In the genomic region with DNA sequence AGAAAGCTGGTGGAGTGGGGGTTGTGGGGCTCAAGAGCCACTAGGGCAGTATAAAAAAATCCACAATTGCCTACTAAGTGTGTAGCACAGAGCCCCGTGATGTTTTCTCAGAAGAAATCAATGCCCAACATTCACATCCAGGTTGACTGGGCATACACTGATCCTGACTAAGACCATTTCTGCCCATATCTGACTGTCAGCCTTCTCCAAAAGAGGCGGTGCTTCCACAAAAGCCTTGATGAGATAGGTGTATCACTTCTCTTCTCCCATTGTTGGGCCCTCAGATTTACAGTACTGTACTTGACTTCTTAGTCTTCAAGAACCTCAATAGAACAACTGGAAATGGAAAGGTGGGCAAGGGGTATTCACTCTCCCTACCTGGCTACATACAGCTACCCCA, we compare ENCODE assay signal across 19 cellular contexts. TPM values are rescaled to one million over a fixed set of nuclear protein-coding genes. Genes with fewer than 3 reads are reported as not detected.
DNase-seq lines count a peak whose midpoint lies in the region; ATAC-seq and TF ChIP-seq lines count a peak whose summit lies in the region.
"Had no signal": no experiment of that assay in that cellular context is flagged by ENCODE, and none has a peak within 500 bp of the region (broad histone marks: within the 10 kb centered on the region; RNA-seq: fewer than 3 reads in every experiment).

No MANE protein-coding gene starts in this region.

- no peaks in the 10 kb centered on the region for H3K36me3 Mint-ChIP-seq in dendritic cell treated with granulocyte-macrophage colony-stimulating factor and Interleukin-4, amounts not matched to agents 40 ng/mL and 50 ng/mL, for 4 days (ENCODE audit: low read depth)

- TF ChIP-seq CTCF in heart right ventricle (IDR thresholded peaks at IDR 0.05) (no peak), stomach (IDR thresholded peaks at IDR 0.05) (no peak), osteoblast (IDR thresholded peaks at IDR 0.05; ENCODE audit: extremely low read depth, low read depth, low read length) (no peak)

- no peak overlapping the region for H3K4me2 ChIP-seq in osteoblast (ENCODE audit: insufficient read depth, low read length)

- peaks cover 69% of the 10 kb centered on the region for H3K4me1 Mint-ChIP-seq in dendritic cell treated with granulocyte-macrophage colony-stimulating factor and Interleukin-4, amounts not matched to agents 40 ng/mL and 50 ng/mL, for 4 days (ENCODE audit: low read depth)

- ATAC-seq in heart right ventricle, result peak in 7 of 8 donors; percentile 5 to 47 (median 32)

- H3K9me3 ChIP-seq in heart right ventricle, result no peaks in the 10 kb centered on the region
- H3K9me3 ChIP-seq in muscle layer of duodenum (ENCODE audit: control insufficient read depth in 1 of 2, low read length in 2 of 2), result no peaks in the 10 kb centered on the region
- no peaks in the 10 kb centered on the region for H3K9me3 ChIP-seq in stomach
- no peaks in the 10 kb centered on the region for H3K9me3 ChIP-seq in osteoblast (ENCODE audit: low read depth, low read length)
- H3K9me3 ChIP-seq: BE2C, Peyer's patch had no signal

- H3K36me3 ChIP-seq in heart right ventricle (peaks cover 0 to 41% (median 5%) of the 10 kb centered on the region in 9 donors), muscle layer of duodenum (ENCODE audit: control insufficient read depth in 1 of 2, insufficient read depth in 2 of 2, low read length in 2 of 2) (peaks cover 0 to 6% of the 10 kb centered on the region in 2 donors), stomach (peaks cover 0 to 11% (median 5%) of the 10 kb centered on the region in 4 donors), osteoblast (ENCODE audit: insufficient read depth, low read length) (no peaks in the 10 kb centered on the region)
- H3K36me3 ChIP-seq: BE2C, Peyer's patch had no signal

- H3K4me3 ChIP-seq in heart right ventricle, result peak overlapping the region; percentile 42 to 72 (median 58)
- H3K4me3 ChIP-seq in muscle layer of duodenum (ENCODE audit: low read depth in 1 of 2, low read length in 2 of 2), result peak overlapping the region; percentile 56 to 63
- H3K4me3 ChIP-seq in stomach, result peak overlapping the region in 3 of 4 donors; percentile 25 to 37 (median 34)
- no peak overlapping the region for H3K4me3 ChIP-seq in osteoblast (ENCODE audit: insufficient read depth, low read length)

- H3K27ac Mint-ChIP-seq in dendritic cell treated with granulocyte-macrophage colony-stimulating factor and Interleukin-4, amounts not matched to agents 40 ng/mL and 50 ng/mL, for 4 days, result peak overlapping the region; percentile 71

- TF ChIP-seq EP300 in stomach (IDR thresholded peaks at IDR 0.05), result no peak

- 58 to 70% methylated on average over 2 of the region's 2 CpGs for WGBS in heart right ventricle, 2 donors
- WGBS in stomach, 5 donors, result 90 to 96% (median 95%) methylated on average over 2 of the region's 2 CpGs

- TF ChIP-seq POLR2A in stomach (IDR thresholded peaks at IDR 0.05), result no peak

- H3K79me2 ChIP-seq in osteoblast (ENCODE audit: insufficient read depth, low read length), result no peaks in the 10 kb centered on the region

- DNase-seq in heart right ventricle (no peak), stomach (no peak), NCI-H1048 (lab: John Stamatoyannopoulos, UW) (no peak), osteoblast (ENCODE audit: insufficient read length, low spot score, missing footprints) (no peak)
- no peak for DNase-seq in stimulated activated CD4-positive, alpha-beta T cell treated with anti-CD3 and anti-CD28 coated beads, Interleukin-12 subunit alpha, Interleukin-12 subunit beta, amount 100 ng/mL, for 4 hours
- DNase-seq: BE2C; COR-L47; DMS79 treated with DMSO at 0.1 percent for 48 hours; NCI-H1105 treated with DMSO at 0.1 percent for 48 hours; NCI-H2029 treated with DMSO at 0.1 percent for 48 hours; NCI-H2171; NCI-H345; NCI-H524; NCI-H774; NK-92 treated with Interleukin-12 subunit alpha and Interleukin-12 subunit beta, amount 100 ng/mL, for 24 hours; Peyer's patch had no signal

- H3K9me3 Mint-ChIP-seq in dendritic cell treated with granulocyte-macrophage colony-stimulating factor and Interleukin-4, amounts not matched to agents 40 ng/mL and 50 ng/mL, for 4 days, result no peaks in the 10 kb centered on the region
- H3K9me3 Mint-ChIP-seq: IgD-negative memory B cell had no signal

- H3K27ac ChIP-seq in heart right ventricle (peak overlapping the region; percentile 88 to 98 (median 94)), muscle layer of duodenum (ENCODE audit: low read length) (peak overlapping the region; percentile 78), stomach (peak overlapping the region in 1 of 5 donors; percentile 76), osteoblast (ENCODE audit: low read depth, low read length) (no peak overlapping the region)

- no peak overlapping the region for H2AFZ ChIP-seq in osteoblast (ENCODE audit: low read length)

- H4K20me1 ChIP-seq in osteoblast (ENCODE audit: insufficient read depth, low read length), result no peaks in the 10 kb centered on the region

- peaks cover 4 to 66% (median 35%) of the 10 kb centered on the region in 9 donors for H3K4me1 ChIP-seq in heart right ventricle
- peaks cover 0 to 12% of the 10 kb centered on the region in 2 donors for H3K4me1 ChIP-seq in muscle layer of duodenum (ENCODE audit: control insufficient read depth in 1 of 2, insufficient read depth in 2 of 2, low read length in 2 of 2)
- H3K4me1 ChIP-seq in stomach, result peaks cover 0 to 31% (median 15%) of the 10 kb centered on the region in 4 donors
- peaks cover 30% of the 10 kb centered on the region for H3K4me1 ChIP-seq in osteoblast (ENCODE audit: insufficient read depth, low read length)
- H3K4me1 ChIP-seq: Peyer's patch had no signal

- H3K27me3 ChIP-seq in heart right ventricle (no peaks in the 10 kb centered on the region), muscle layer of duodenum (ENCODE audit: low read depth, low read length) (no peaks in the 10 kb centered on the region), stomach (no peaks in the 10 kb centered on the region), osteoblast (ENCODE audit: insufficient read depth, low read length) (no peaks in the 10 kb centered on the region)
- H3K27me3 ChIP-seq: BE2C, Peyer's patch had no signal

- intact Hi-C loops in dendritic cell treated with granulocyte-macrophage colony-stimulating factor and Interleukin-4, amounts not matched to agents 40 ng/mL and 50 ng/mL, for 4 days (cut with micrococcal nuclease), result loop anchor here (2.0 to 5.0 kb wide), 2 partner anchors 20 to 57 kb away; no protein-coding TSS in a partner anchor
- intact Hi-C loops in heart right ventricle (cut with DNase I), result no loop called here
- intact Hi-C loops in stomach (cut with DNase I; ENCODE audit: low total_unique reads), result no loop called here

- no peaks in the 10 kb centered on the region for H3K27me3 Mint-ChIP-seq in dendritic cell treated with granulocyte-macrophage colony-stimulating factor and Interleukin-4, amounts not matched to agents 40 ng/mL and 50 ng/mL, for 4 days
- H3K27me3 Mint-ChIP-seq: IgD-negative memory B cell had no signal

- H3K4me3 Mint-ChIP-seq in dendritic cell treated with granulocyte-macrophage colony-stimulating factor and Interleukin-4, amounts not matched to agents 40 ng/mL and 50 ng/mL, for 4 days, result no peak overlapping the region

RNA-seq across cellular contexts. Expression of a gene that starts 1.4 kb away (rescaled TPM):
- total RNA-seq in heart right ventricle (100 to 1,000 TPM; 598 to 928 (median 732) TPM), stomach (10 to 100 TPM in 1 of 5 donors, 1 to 10 TPM in 4; 8.5 to 10.7 (median 9.3) TPM), osteoblast (1.1 and 1.8 TPM in 2 replicates)
- polyA plus RNA-seq in heart right ventricle (100 to 1,000 TPM; 351 to 805 TPM), stomach (1 to 10 TPM; 1.4 to 5.6 (median 2.7) TPM)

RNA-seq across cellular contexts. Expression of a gene that starts 18.2 kb away (rescaled TPM):
- 100 to 1,000 TPM in 6 of 10 donors, 10 to 100 TPM in 4; 76.2 to 175 (median 107) TPM for total RNA-seq in heart right ventricle
- polyA plus RNA-seq in heart right ventricle, result 100 to 1,000 TPM; 228 to 733 TPM
- total RNA-seq in stomach, result 10 to 100 TPM; 28.6 to 65.9 (median 32.5) TPM
- 100 to 1,000 TPM; 164 to 184 (median 179) TPM for polyA plus RNA-seq in stomach
- total RNA-seq in osteoblast, result 8.0 and 13.3 TPM in 2 replicates

RNA-seq across cellular contexts. Expression of a gene that starts 43.8 kb away (rescaled TPM):
- total RNA-seq in heart right ventricle (under 1 TPM; 0.19 to 0.92 (median 0.49) TPM), stomach (10 to 100 TPM in 1 of 5 donors, 1 to 10 TPM in 4; 3.6 to 46.1 (median 3.8) TPM), osteoblast (0.36 and 0.59 TPM in 2 replicates)
- polyA plus RNA-seq in heart right ventricle (1 to 10 TPM in 1 of 2 donors, under 1 TPM in 1; 0.25 to 1.6 TPM), stomach (1 to 10 TPM; 1.5 to 1.8 (median 1.5) TPM)
- polyA plus RNA-seq: IgD-negative memory B cell had no signal

Comparison
In these comparisons a context has a peak if more than half of its experiments do, and no peak if none do; other contexts are left out.
1. RNA of a gene that starts 1.4 kb away (total RNA-seq): 598 to 928 TPM in heart right ventricle; 8.5 to 10.7 TPM in stomach and 1.1 to 1.8 TPM in osteoblast; every median in the first group is over 10 times any median in the second.